Comparison of ENCODE assay signal across 25 cellular contexts in the genomic region with DNA sequence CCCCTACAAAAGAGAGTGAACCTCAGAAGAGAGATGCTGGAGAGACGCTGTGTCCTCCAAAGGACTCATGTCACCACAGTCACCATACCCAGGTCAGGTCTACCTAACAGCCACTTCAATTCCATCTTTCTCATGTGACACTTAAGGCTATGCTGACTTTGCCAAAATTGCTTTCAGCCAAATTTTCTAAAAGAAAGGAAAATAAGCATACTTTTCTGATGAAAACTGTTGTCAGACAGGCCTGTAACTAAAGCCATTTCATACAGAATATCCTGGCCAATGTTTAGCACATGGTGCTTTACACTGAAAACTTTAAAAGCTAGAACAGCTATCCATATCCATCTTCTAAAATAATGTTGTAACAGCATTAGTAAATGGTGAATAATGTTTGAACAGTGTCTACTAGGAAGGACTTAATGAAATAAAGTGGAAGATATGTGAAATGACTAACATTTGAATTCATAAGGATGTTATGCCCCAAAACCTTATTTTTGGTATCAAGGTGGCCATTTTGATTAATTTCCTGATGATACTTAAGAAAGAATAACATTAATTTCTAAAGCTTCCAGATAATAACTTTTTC.
DNase-seq lines count a peak whose midpoint lies in the region; ATAC-seq, FAIRE-seq and TF ChIP-seq lines count a peak whose summit lies in the region.
"Had no signal": no experiment of that assay in that cellular context is flagged by ENCODE, and none has a peak within 500 bp of the region (broad histone marks: within the 10 kb centered on the region; RNA-seq: fewer than 3 reads in every experiment).

No MANE protein-coding gene starts in this region.

- intact Hi-C loops in adrenal gland (cut with DNase I): no loop called here

- H3K9me3 ChIP-seq in A549: no peaks in the 10 kb centered on the region
- H3K9me3 ChIP-seq in SK-N-SH: no peaks in the 10 kb centered on the region
- no peaks in the 10 kb centered on the region for H3K9me3 ChIP-seq in adrenal gland (replicated peaks in 1 of 3)
- H3K9me3 ChIP-seq: BLaER1 treated with 17β-estradiol and CSF1 and Interleukin-3, amounts not matched to agents 10 nM and 100 nM; Caco-2 had no signal

- TF ChIP-seq POLR2A in A549 (IDR thresholded peaks at IDR 0.05; ENCODE audit: low read length) (no peak), H54 (IDR thresholded peaks at IDR 0.05; ENCODE audit: low read depth, low read length) (no peak), adrenal gland (IDR thresholded peaks at IDR 0.05) (no peak)

- peaks cover 62% of the 10 kb centered on the region for H3K79me2 ChIP-seq in SK-N-SH (ENCODE audit: insufficient read depth)

- FAIRE-seq in A549 (lab: Jason Lieb, UNC) (no peak), H54 (lab: Jason Lieb, UNC) (peak; percentile 62)
- FAIRE-seq: GM18507, H1 had no signal

- H3K4me3 ChIP-seq in A549: no peak overlapping the region
- H3K4me3 ChIP-seq in SK-N-SH (ENCODE audit: low read depth in 2 of 2, low read length in 1 of 2): no peak overlapping the region
- H3K4me3 ChIP-seq in adrenal gland: no peak overlapping the region
- H3K4me3 ChIP-seq: BLaER1 treated with 17β-estradiol and CSF1 and Interleukin-3, amounts not matched to agents 10 nM and 100 nM had no signal

- no peak overlapping the region for H3K9ac ChIP-seq in SK-N-SH
- H3K9ac ChIP-seq: BLaER1 treated with 17β-estradiol and CSF1 and Interleukin-3, amounts not matched to agents 10 nM and 100 nM; KMS-11 had no signal

- TF ChIP-seq RAD21 in A549 (conservative IDR thresholded peaks at IDR 0.05 in 1 of 2, IDR thresholded peaks at IDR 0.05 in 1 of 2) (0 out of 5 replicates have a peak, but pooled peaks of 1 of the 2 experiments have one; percentile 14), SK-N-SH (IDR thresholded peaks at IDR 0.05; ENCODE audit: low read length) (no peak)

- ATAC-seq in A549: peak; percentile 21 to 33; a peak in 3 of 6 replicates
- no peak for ATAC-seq in GM18870 (IDR thresholded peaks at IDR 0.05; ENCODE audit: unreplicated experiment)
- no peak for ATAC-seq in HG03432 (IDR thresholded peaks at IDR 0.05; ENCODE audit: unreplicated experiment)

- H3F3A ChIP-seq in SK-N-SH (replicated peaks; ENCODE audit: insufficient read depth): peaks cover 31% of the 10 kb centered on the region

- TF ChIP-seq EP300 in A549 (IDR thresholded peaks at IDR 0.05): no peak
- no peak for TF ChIP-seq EP300 in SK-N-SH (IDR thresholded peaks at IDR 0.05; ENCODE audit: borderline replicate concordance in 1 of 2, low read depth in 1 of 2, low read length in 1 of 2)

- peak overlapping the region; percentile 59 for H3K4me2 ChIP-seq in A549
- H3K4me2 ChIP-seq in SK-N-SH: no peak overlapping the region
- H3K4me2 ChIP-seq: BLaER1 treated with 17β-estradiol and CSF1 and Interleukin-3, amounts not matched to agents 10 nM and 100 nM; KMS-11 had no signal

- CTCF ChIA-PET in A549 (lab: Yijun Ruan, JAX) (interaction anchor here (1.7 to 2.3 kb wide), 2 partner anchors 12 to 17 kb away, joined by 3 to 4 read pairs; no protein-coding TSS in a partner anchor), SK-N-SH (lab: Yijun Ruan, JAX) (no interaction called here)

- no peaks in the 10 kb centered on the region; the same call in 1 of the 2 replicates for H4K20me1 ChIP-seq in SK-N-SH (ENCODE audit: insufficient read depth)
- H4K20me1 ChIP-seq: BLaER1 treated with 17β-estradiol and CSF1 and Interleukin-3, amounts not matched to agents 10 nM and 100 nM had no signal

- H3K4me1 ChIP-seq in A549 (peaks cover 96% of the 10 kb centered on the region), SK-N-SH (ENCODE audit: control insufficient read depth in 1 of 2, insufficient read depth in 2 of 2, low read depth in 1 of 2, low read length in 1 of 2) (peaks cover 20 to 49% of the 10 kb centered on the region in 2 experiments), adrenal gland (replicated peaks in 1 of 2) (peaks cover 6 to 24% of the 10 kb centered on the region in 2 donors)
- H3K4me1 ChIP-seq: Caco-2 had no signal

- no peak for TF ChIP-seq CTCF in A549 (IDR thresholded peaks at IDR 0.05)
- TF ChIP-seq CTCF in SK-N-SH (IDR thresholded peaks at IDR 0.05): no peak
- TF ChIP-seq CTCF in adrenal gland (IDR thresholded peaks at IDR 0.05): no peak

- POLR2A ChIA-PET in A549 (lab: Yijun Ruan, JAX) (interaction anchor here (1.0 kb wide), 3 partner anchors 11 to 98 kb away, joined by 3 to 12 read pairs (median 3); a partner anchor contains a TSS), SK-N-SH (lab: Yijun Ruan, JAX) (no interaction called here)

- no peaks in the 10 kb centered on the region for H3K27me3 ChIP-seq in SK-N-SH (ENCODE audit: insufficient read depth)
- H3K27me3 ChIP-seq in adrenal gland: no peaks in the 10 kb centered on the region
- H3K27me3 ChIP-seq: BLaER1 treated with 17β-estradiol and CSF1 and Interleukin-3, amounts not matched to agents 10 nM and 100 nM had no signal

- 100% methylated on average over 1 of the region's 1 CpG for WGBS in A549 (ENCODE audit: missing lambda C conversion rate)
- 100% methylated on average over 1 of the region's 1 CpG for WGBS in SK-N-SH (ENCODE audit: low lambda C conversion rate)
- 95 to 100% (median 99%) methylated on average over 1 of the region's 1 CpG for WGBS in adrenal gland, 4 donors

- DNase-seq in A549 (ENCODE audit: low read depth in 1 of 2, low spot score in 1 of 2) (peak in 1 of 2 experiments; percentile 33), H54 (ENCODE audit: insufficient read length, low spot score) (no peak), SK-N-SH (no peak), epithelial cell of prostate (ENCODE audit: low read depth, low spot score) (no peak), DMS153 (lab: John Stamatoyannopoulos, UW) (no peak), adrenal gland (no peak)
- DNase-seq: ACHN; Caco-2; CD4-positive, alpha-beta memory T cell; GDM1; HFFc6; IMR-90; NCI-H1092 treated with DMSO at 0.1 percent for 48 hours; NCI-H2029 treated with DMSO at 0.1 percent for 48 hours; NCI-H226; NCI-H510A treated with DMSO at 0.1 percent for 48 hours; NCI-H774; Right ventricle myocardium superior; SW 1271 had no signal

- peak overlapping the region; percentile 83 to 89 for H3K27ac ChIP-seq in A549
- H3K27ac ChIP-seq in SK-N-SH (ENCODE audit: low read depth in 2 of 2, low read length in 1 of 2): peak overlapping the region; percentile 4 to 61; a peak in 3 of 4 replicates
- H3K27ac ChIP-seq in epithelial cell of prostate: peak overlapping the region; percentile 83
- H3K27ac ChIP-seq in adrenal gland: no peak overlapping the region
- H3K27ac ChIP-seq: BLaER1 treated with 17β-estradiol and CSF1 and Interleukin-3, amounts not matched to agents 10 nM and 100 nM; KMS-11 had no signal

- no peak overlapping the region for H2AFZ ChIP-seq in SK-N-SH (ENCODE audit: low read depth)

- no peaks in the 10 kb centered on the region for H3K9me2 ChIP-seq in SK-N-SH

- H3K36me3 ChIP-seq in SK-N-SH (replicated peaks in 1 of 2; ENCODE audit: control insufficient read depth in 1 of 2, insufficient read depth in 2 of 2, low read length in 1 of 2) (peaks cover 3% of the 10 kb centered on the region in 2 experiments), adrenal gland (replicated peaks in 1 of 2) (no peaks in the 10 kb centered on the region)
- H3K36me3 ChIP-seq: BLaER1 treated with 17β-estradiol and CSF1 and Interleukin-3, amounts not matched to agents 10 nM and 100 nM had no signal

TF ChIP-seq in A549, 52 proteins besides CTCF, POLR2A, EP300 and RAD21 (continues in another document):
- TF ChIP-seq FOSL2 (IDR thresholded peaks at IDR 0.05) (peak; percentile 40; the same call in 1 of the 2 replicates), FOSL2 (CRISPR knock-in tag; IDR thresholded peaks at IDR 0.05) (peak; percentile 68), ZC3H11A (IDR thresholded peaks at IDR 0.05) (no peak), MAFK (IDR thresholded peaks at IDR 0.05; ENCODE audit: partially characterized antibody) (peak; percentile 59), GATA3 (IDR thresholded peaks at IDR 0.05; ENCODE audit: borderline replicate concordance) (peak; percentile 24; the same call in 1 of the 2 replicates), JUNB (IDR thresholded peaks at IDR 0.05) (peak; percentile 75)
- TF ChIP-seq, protein P1, sequence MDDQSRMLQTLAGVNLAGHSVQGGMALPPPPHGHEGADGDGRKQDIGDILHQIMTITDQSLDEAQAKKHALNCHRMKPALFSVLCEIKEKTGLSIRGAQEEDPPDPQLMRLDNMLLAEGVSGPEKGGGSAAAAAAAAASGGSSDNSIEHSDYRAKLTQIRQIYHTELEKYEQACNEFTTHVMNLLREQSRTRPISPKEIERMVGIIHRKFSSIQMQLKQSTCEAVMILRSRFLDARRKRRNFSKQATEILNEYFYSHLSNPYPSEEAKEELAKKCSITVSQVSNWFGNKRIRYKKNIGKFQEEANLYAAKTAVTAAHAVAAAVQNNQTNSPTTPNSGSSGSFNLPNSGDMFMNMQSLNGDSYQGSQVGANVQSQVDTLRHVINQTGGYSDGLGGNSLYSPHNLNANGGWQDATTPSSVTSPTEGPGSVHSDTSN (IDR thresholded peaks at IDR 0.05): no peak
- TF ChIP-seq, protein P2, sequence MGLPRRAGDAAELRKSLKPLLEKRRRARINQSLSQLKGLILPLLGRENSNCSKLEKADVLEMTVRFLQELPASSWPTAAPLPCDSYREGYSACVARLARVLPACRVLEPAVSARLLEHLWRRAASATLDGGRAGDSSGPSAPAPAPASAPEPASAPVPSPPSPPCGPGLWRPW (IDR thresholded peaks at IDR 0.05): peak; percentile 15; the same call in 1 of the 2 replicates

TF ChIP-seq in SK-N-SH, 30 proteins besides CTCF, POLR2A, EP300 and RAD21:
- no peak for TF ChIP-seq SIN3A (IDR thresholded peaks at IDR 0.05; ENCODE audit: borderline replicate concordance, low read depth, low read length)
- TF ChIP-seq, protein P3, sequence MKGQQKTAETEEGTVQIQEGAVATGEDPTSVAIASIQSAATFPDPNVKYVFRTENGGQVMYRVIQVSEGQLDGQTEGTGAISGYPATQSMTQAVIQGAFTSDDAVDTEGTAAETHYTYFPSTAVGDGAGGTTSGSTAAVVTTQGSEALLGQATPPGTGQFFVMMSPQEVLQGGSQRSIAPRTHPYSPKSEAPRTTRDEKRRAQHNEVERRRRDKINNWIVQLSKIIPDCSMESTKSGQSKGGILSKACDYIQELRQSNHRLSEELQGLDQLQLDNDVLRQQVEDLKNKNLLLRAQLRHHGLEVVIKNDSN (IDR thresholded peaks at IDR 0.05; ENCODE audit: borderline replicate concordance, low read depth): no peak
- TF ChIP-seq MXI1 (IDR thresholded peaks at IDR 0.05; ENCODE audit: low read depth, low read length): no peak
- no peak for TF ChIP-seq TEAD4 (IDR thresholded peaks at IDR 0.05; ENCODE audit: borderline replicate concordance, insufficient read depth)
- TF ChIP-seq TAF1 (IDR thresholded peaks at IDR 0.05; ENCODE audit: borderline replicate concordance, low read depth, low read length): no peak
- TF ChIP-seq NFIC (IDR thresholded peaks at IDR 0.05; ENCODE audit: borderline replicate concordance): no peak
- TF ChIP-seq FOXM1 (IDR thresholded peaks at IDR 0.05; ENCODE audit: low read depth): no peak
- TF ChIP-seq NRF1 (IDR thresholded peaks at IDR 0.05; ENCODE audit: low read depth, low read length): no peak

Comparison
In these comparisons a context has a peak if more than half of its experiments do, and no peak if none do; other contexts are left out.
1. ATAC-seq: peak in A549 (2 of 2); none in GM18870 (single experiment) and HG03432 (single experiment).
2. H3K27ac ChIP-seq: peak in A549 (2 of 2), SK-N-SH (2 of 2) and epithelial cell of prostate (single experiment); none in adrenal gland (0 of 5).